In the genomic region with DNA sequence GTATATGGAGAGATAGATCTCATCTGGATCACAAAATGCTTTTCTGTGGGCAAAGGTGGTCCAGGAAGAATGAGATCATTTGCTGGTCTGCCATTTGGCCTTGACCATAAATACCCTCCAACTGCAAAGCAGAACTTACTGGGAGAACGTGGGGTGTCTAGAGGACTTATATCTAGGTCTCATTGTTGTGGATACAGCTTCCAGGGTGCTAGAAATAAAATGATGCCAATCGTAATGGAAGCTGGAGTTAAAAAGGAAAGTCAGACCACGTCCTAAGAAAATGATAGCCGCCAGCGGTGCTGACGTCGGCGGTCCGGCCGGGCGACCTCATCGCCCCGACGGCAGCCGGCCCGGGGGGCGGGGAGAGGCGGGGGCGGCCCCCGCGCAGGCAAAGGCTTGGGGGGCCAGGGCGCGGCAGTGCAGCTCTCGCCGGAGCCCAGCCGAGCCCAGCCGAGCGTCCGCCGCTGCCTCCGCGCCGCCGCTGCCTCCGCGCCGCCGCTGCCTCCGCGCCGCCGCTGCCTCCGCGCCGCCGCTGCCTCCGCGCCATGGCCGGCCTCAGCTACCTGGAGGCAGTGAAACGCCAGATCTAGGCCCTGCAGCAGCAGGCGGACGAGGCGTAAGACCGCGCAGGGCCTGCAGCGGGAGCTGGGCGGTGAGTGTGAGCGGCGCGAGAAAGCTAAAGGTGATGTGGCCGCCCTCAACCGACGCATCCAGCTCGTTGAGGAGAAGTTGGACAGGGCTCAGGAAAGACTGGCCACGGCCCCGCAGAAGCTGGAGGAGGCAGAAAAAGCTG, we compare ENCODE assay signal across 8 cellular contexts.
DNase-seq lines count a peak whose midpoint lies in the region; ATAC-seq, FAIRE-seq and TF ChIP-seq lines count a peak whose summit lies in the region.

No MANE protein-coding gene starts in this region.

- H3K9me3 ChIP-seq in AG04450 (ENCODE audit: control insufficient read depth, insufficient read depth, low read length), result no peaks in the 10 kb centered on the region

- no peaks in the 10 kb centered on the region for H3K27me3 ChIP-seq in AG04450 (ENCODE audit: control insufficient read depth, insufficient read depth, low read length)

- no peak for FAIRE-seq in frontal cortex (lab: Jason Lieb, UNC)

- H3K36me3 Mint-ChIP-seq in osteocyte (ENCODE audit: unreplicated experiment) (no peaks in the 10 kb centered on the region), type B pancreatic cell (no peaks in the 10 kb centered on the region)

- peak overlapping the region; percentile 63 for H3K27ac ChIP-seq in AG04450 (ENCODE audit: low read depth, low read length)

- ATAC-seq in GM18861 (IDR thresholded peaks at IDR 0.05; ENCODE audit: unreplicated experiment) (peak; percentile 91), HG03064 (IDR thresholded peaks at IDR 0.05; ENCODE audit: low read depth, unreplicated experiment) (peak; percentile 80)

- H3K27ac Mint-ChIP-seq in osteocyte (ENCODE audit: unreplicated experiment) (peak overlapping the region; percentile 82), type B pancreatic cell (peak overlapping the region; percentile 37)

- POLR2A ChIA-PET in AG04450 (lab: Yijun Ruan, JAX), result interaction anchor here (0.7 to 1.7 kb wide), 6 partner anchors 65 to 715 kb away, joined by 3 to 13 read pairs (median 6); partner anchors contain the start of gene SLC4A7

- H3K27me3 Mint-ChIP-seq in osteocyte (ENCODE audit: unreplicated experiment), result no peaks in the 10 kb centered on the region
- H3K27me3 Mint-ChIP-seq in type B pancreatic cell, result peaks cover 4% of the 10 kb centered on the region

- peak overlapping the region; percentile 62 for H3K4me3 ChIP-seq in AG04450 (ENCODE audit: low read depth, low read length)

- CTCF ChIA-PET in AG04450 (lab: Charles Lee), result interaction anchor here (0.5 to 2.0 kb wide), 8 partner anchors 27 to 1624 kb away, joined by 3 to 6 read pairs (median 4); no protein-coding TSS in a partner anchor

- DNase-seq in AG04450 (ENCODE audit: low read depth, low spot score) (peak; percentile 26), NOMO-1 treated with dmso at 0.1 percent for 144 hours (lab: John Stamatoyannopoulos, UW; ENCODE audit: unreplicated experiment) (peak; percentile 58), frontal cortex (ENCODE audit: low spot score in 2 of 2) (peak; percentile 38 to 47), osteocyte (ENCODE audit: extremely low spot score, unreplicated experiment) (no peak), type B pancreatic cell (ENCODE audit: extremely low spot score, unreplicated experiment) (no peak)
- DNase-seq in activated effector memory CD4-positive, alpha-beta T cell treated with Interleukin-2 at 50 U/mL for 16 hours, result peak; percentile 46

- H3K4me1 Mint-ChIP-seq in osteocyte (ENCODE audit: unreplicated experiment), result peaks cover 26% of the 10 kb centered on the region
- peaks cover 4% of the 10 kb centered on the region for H3K4me1 Mint-ChIP-seq in type B pancreatic cell (ENCODE audit: unreplicated experiment)

- peak overlapping the region; percentile 79 for H3K4me3 Mint-ChIP-seq in osteocyte (ENCODE audit: unreplicated experiment)
- H3K4me3 Mint-ChIP-seq in type B pancreatic cell, result peak overlapping the region; percentile 83

- no peaks in the 10 kb centered on the region for H3K9me3 Mint-ChIP-seq in osteocyte (ENCODE audit: unreplicated experiment)
- H3K9me3 Mint-ChIP-seq in type B pancreatic cell, result no peaks in the 10 kb centered on the region

- TF ChIP-seq CTCF in AG04450 (IDR thresholded peaks at IDR 0.05; ENCODE audit: low read depth, low read length) (no peak), osteocyte (IDR thresholded peaks at IDR 0.05) (no peak), type B pancreatic cell (conservative IDR thresholded peaks at IDR 0.05) (no peak)

Comparison
In these comparisons a context has a peak if more than half of its experiments do, and no peak if none do; other contexts are left out.
1. DNase-seq: peak in AG04450 (single experiment), NOMO-1 treated with dmso at 0.1 percent for 144 hours (single experiment), activated effector memory CD4-positive, alpha-beta T cell treated with Interleukin-2 at 50 U/mL for 16 hours (single experiment) and frontal cortex (2 of 2); none in osteocyte (single experiment) and type B pancreatic cell (single experiment).